In genomic region chr11:615453-616319, GRCh38 we compare ENCODE assay signal across 8 cellular contexts. TPM values are rescaled to one million over a fixed set of nuclear protein-coding genes. Genes with fewer than 3 reads are reported as not detected.
DNase-seq lines count a peak whose midpoint lies in the region; ATAC-seq and TF ChIP-seq lines count a peak whose summit lies in the region.

Gene IRF7, minus strand, starts transcription at chr11:615950. Its CDS starts 586 bp downstream, at chr11:615364.

- H3K79me2 ChIP-seq in DND-41 (ENCODE audit: insufficient read depth, low read length): peaks cover 17% of the 10 kb centered on the region

- H3K27me3 ChIP-seq in DND-41 (ENCODE audit: insufficient read depth, low read length, poor library complexity) (no peaks in the 10 kb centered on the region), SJCRH30 (no peaks in the 10 kb centered on the region), neutrophil (no peaks in the 10 kb centered on the region)

- no peaks in the 10 kb centered on the region for H3K9me3 ChIP-seq in DND-41 (ENCODE audit: insufficient read depth, low read length, severe bottlenecking)
- H3K9me3 ChIP-seq in SJCRH30 (replicated peaks): no peaks in the 10 kb centered on the region
- no peaks in the 10 kb centered on the region for H3K9me3 ChIP-seq in neutrophil

- peaks cover 51% of the 10 kb centered on the region for H4K20me1 ChIP-seq in DND-41 (ENCODE audit: insufficient read depth, low read length)

- H3K9ac ChIP-seq in DND-41 (ENCODE audit: low read depth, low read length): peak within 1 kb of the TSS; percentile 75

- H3K36me3 ChIP-seq in DND-41 (ENCODE audit: insufficient read depth, low read length) (peaks cover 48% of the 10 kb centered on the region), SJCRH30 (peaks cover 18% of the 10 kb centered on the region), neutrophil (peaks cover 47% of the 10 kb centered on the region)

- H3K4me3 ChIP-seq in DND-41 (ENCODE audit: low read depth in 1 of 2, low read length in 2 of 2) (peak within 1 kb of the TSS; percentile 60 to 97), SJCRH30 (peak within 1 kb of the TSS; percentile 85), neutrophil (ENCODE audit: low read depth in 1 of 2, low read length in 1 of 2) (peak within 1 kb of the TSS; percentile 86 to 97)

- DNase-seq in DND-41: peak; percentile 88
- peak; percentile 86 for DNase-seq in LHCN-M2 (ENCODE audit: low read depth)
- peak; percentile 90 to 91 for DNase-seq in SJCRH30
- peak; percentile 40 to 90 (median 62) for DNase-seq in activated naive CD4-positive, alpha-beta T cell (lab: John Stamatoyannopoulos, UW)
- DNase-seq in foreskin melanocyte: peak; percentile 86

- H3K4me1 ChIP-seq in DND-41 (ENCODE audit: insufficient read depth, low read length) (peaks cover 35% of the 10 kb centered on the region), SJCRH30 (peaks cover 34% of the 10 kb centered on the region), neutrophil (ENCODE audit: control insufficient read depth in 1 of 2, insufficient read depth in 1 of 2, low read depth in 1 of 2, low read length in 1 of 2) (peaks cover 31 to 32% of the 10 kb centered on the region in 2 experiments)

- peak; percentile 86 for ATAC-seq in DND-41 (ENCODE audit: insufficient read depth, low read depth)
- peak; percentile 75 for ATAC-seq in GM21825 (IDR thresholded peaks at IDR 0.05; ENCODE audit: unreplicated experiment)

- no peak for TF ChIP-seq CTCF in DND-41 (IDR thresholded peaks at IDR 0.05; ENCODE audit: borderline replicate concordance, extremely low read depth, low read length, poor library complexity, severe bottlenecking)
- TF ChIP-seq CTCF in neutrophil (IDR thresholded peaks at IDR 0.05): peak; percentile 36
- no peak for TF ChIP-seq CTCF in subcutaneous adipose tissue (IDR thresholded peaks at IDR 0.05; ENCODE audit: low read depth)

- H2AFZ ChIP-seq in DND-41 (ENCODE audit: low read depth, low read length): peak within 1 kb of the TSS; percentile 90

- peak within 1 kb of the TSS; percentile 100 for H3K4me2 ChIP-seq in DND-41 (ENCODE audit: insufficient read depth, low read length)

- peak within 1 kb of the TSS; percentile 85 for H3K27ac ChIP-seq in DND-41 (ENCODE audit: low read length)
- H3K27ac ChIP-seq in SJCRH30: peak within 1 kb of the TSS; percentile 84
- peak within 1 kb of the TSS; percentile 92 for H3K27ac ChIP-seq in neutrophil

RNA-seq across cellular contexts. Expression of gene IRF7, which starts in this region (rescaled TPM):
- total RNA-seq in LHCN-M2 (2014; rRNA removed) (10.7 and 12.5 TPM in 2 replicates), subcutaneous adipose tissue (10 to 100 TPM in 3 of 4 donors, 1 to 10 TPM in 1; 3.6 to 40.9 (median 17.0) TPM)
- polyA plus RNA-seq in LHCN-M2 (2012): 7.8 TPM
- total RNA-seq in SJCRH30 (2014; rRNA removed; shearing (Covaris generic)): 3.6 and 5.8 TPM in 2 replicates

Comparison
In these comparisons a context has a peak if more than half of its experiments do, and no peak if none do; other contexts are left out.
1. Peak in every context shown above with its lines: DNase-seq, ATAC-seq, H3K4me3 ChIP-seq and H3K27ac ChIP-seq.